13 cellular contexts compared by ENCODE assay signal in genomic region chr10:93703841-93704240, GRCh38. TPM values are rescaled to one million over a fixed set of nuclear protein-coding genes. Genes with fewer than 3 reads are reported as not detected.
DNase-seq lines count a peak whose midpoint lies in the region; ATAC-seq and TF ChIP-seq lines count a peak whose summit lies in the region.
"Had no signal": no experiment of that assay in that cellular context is flagged by ENCODE, and none has a peak within 500 bp of the region (broad histone marks: within the 10 kb centered on the region; RNA-seq: fewer than 3 reads in every experiment).

No MANE protein-coding gene starts in this region.

- H3K27ac Mint-ChIP-seq in glutamatergic neuron (ENCODE audit: unreplicated experiment): peak overlapping the region; percentile 65
- no peak overlapping the region for H3K27ac Mint-ChIP-seq in stimulated activated naive B cell treated with anti-CD40 and anti-IgM and Interleukin-4, amounts not matched to agents 10 μg/mL and 1 μg/mL and 100 μg/mL, for 72 hours
- H3K27ac Mint-ChIP-seq: activated T-helper 17 cell treated with anti-CD3 and anti-CD28 coated beads, Interleukin-2, amount 50 U/mL, for 72 hours had no signal

- no peak overlapping the region for H3K4me2 ChIP-seq in PC-9

- POLR2A ChIA-PET in PC-9 (lab: Charles Lee; ENCODE audit: unreplicated experiment): interaction anchor here (0.8 kb wide), 1 partner anchor 9 kb away, joined by 5 read pairs; no protein-coding TSS in a partner anchor

- peak overlapping the region; percentile 65 for H3K4me3 Mint-ChIP-seq in glutamatergic neuron (ENCODE audit: unreplicated experiment)
- H3K4me3 Mint-ChIP-seq in stimulated activated naive B cell treated with anti-CD40 and anti-IgM and Interleukin-4, amounts not matched to agents 10 μg/mL and 1 μg/mL and 100 μg/mL, for 72 hours: peak overlapping the region; percentile 5 to 39
- H3K4me3 Mint-ChIP-seq: activated T-helper 17 cell treated with anti-CD3 and anti-CD28 coated beads, Interleukin-2, amount 50 U/mL, for 72 hours had no signal

- CTCF ChIA-PET in PC-9 (lab: Charles Lee): no interaction called here

- ATAC-seq in heart left ventricle: no peak
- ATAC-seq in Right ventricle myocardium inferior: no peak
- ATAC-seq in stimulated activated naive B cell treated with anti-CD40 and anti-IgM and Interleukin-4, amounts not matched to agents 10 μg/mL and 1 μg/mL and 100 μg/mL, for 72 hours (replicated peaks): no peak
- ATAC-seq in HG02623 (IDR thresholded peaks at IDR 0.05; ENCODE audit: unreplicated experiment): no peak
- ATAC-seq in GM21390 (IDR thresholded peaks at IDR 0.05; ENCODE audit: unreplicated experiment): no peak
- ATAC-seq: activated T-helper 17 cell treated with anti-CD3 and anti-CD28 coated beads, Interleukin-2, amount 50 U/mL, for 72 hours had no signal

- H3K36me3 ChIP-seq in heart left ventricle (peaks cover 0 to 13% (median 8%) of the 10 kb centered on the region in 9 donors), PC-9 (ENCODE audit: low read depth) (0 out of 2 replicates have a peak, but pooled peaks cover 8% of the 10 kb centered on the region)

- 0 out of 2 replicates have a peak overlapping the region, but pooled peaks have one; percentile 52 for H2AFZ ChIP-seq in PC-9

- peaks cover 2% of the 10 kb centered on the region for H3K9me3 Mint-ChIP-seq in glutamatergic neuron (ENCODE audit: unreplicated experiment)
- H3K9me3 Mint-ChIP-seq in stimulated activated naive B cell treated with anti-CD40 and anti-IgM and Interleukin-4, amounts not matched to agents 10 μg/mL and 1 μg/mL and 100 μg/mL, for 72 hours: no peaks in the 10 kb centered on the region
- H3K9me3 Mint-ChIP-seq: activated T-helper 17 cell treated with anti-CD3 and anti-CD28 coated beads, Interleukin-2, amount 50 U/mL, for 72 hours had no signal

- H3K4me1 ChIP-seq in heart left ventricle (peaks cover 0 to 23% (median 9%) of the 10 kb centered on the region in 12 donors), PC-9 (replicated peaks; ENCODE audit: insufficient read depth) (0 out of 2 replicates have a peak, but pooled peaks cover 10% of the 10 kb centered on the region)

- peaks cover 5% of the 10 kb centered on the region for H3K4me1 Mint-ChIP-seq in glutamatergic neuron (ENCODE audit: low read depth, unreplicated experiment)
- H3K4me1 Mint-ChIP-seq in stimulated activated naive B cell treated with anti-CD40 and anti-IgM and Interleukin-4, amounts not matched to agents 10 μg/mL and 1 μg/mL and 100 μg/mL, for 72 hours: peaks cover 11 to 24% of the 10 kb centered on the region in 2 donors

- WGBS in heart left ventricle, 4 donors: 80 to 86% (median 81%) methylated on average over 1 of the region's 1 CpG

- no peaks in the 10 kb centered on the region for H3K36me3 Mint-ChIP-seq in glutamatergic neuron (ENCODE audit: unreplicated experiment)
- peaks cover 0 to 3% of the 10 kb centered on the region in 2 donors for H3K36me3 Mint-ChIP-seq in stimulated activated naive B cell treated with anti-CD40 and anti-IgM and Interleukin-4, amounts not matched to agents 10 μg/mL and 1 μg/mL and 100 μg/mL, for 72 hours

- peak overlapping the region in 7 of 12 donors; percentile 49 to 83 (median 68) for H3K4me3 ChIP-seq in heart left ventricle
- H3K4me3 ChIP-seq in PC-9: no peak overlapping the region

- no peak for TF ChIP-seq CTCF in heart left ventricle (IDR thresholded peaks at IDR 0.05)
- TF ChIP-seq CTCF in PC-9 (conservative IDR thresholded peaks at IDR 0.05): no peak
- no peak for TF ChIP-seq CTCF in glutamatergic neuron (IDR thresholded peaks at IDR 0.05; ENCODE audit: partially characterized antibody, unreplicated experiment)

- no peak for DNase-seq in heart left ventricle
- no peak for DNase-seq in Right ventricle myocardium inferior (ENCODE audit: missing footprints)
- no peak for DNase-seq in PC-9
- DNase-seq in glutamatergic neuron: no peak
- no peak for DNase-seq in stimulated activated naive B cell treated with anti-CD40 and anti-IgM and Interleukin-4, amounts not matched to agents 10 μg/mL and 1 μg/mL and 100 μg/mL, for 72 hours
- no peak for DNase-seq in CD1c-positive myeloid dendritic cell (ENCODE audit: extremely low spot score)
- DNase-seq: hippocampal formation, mesendoderm, NCI-H2171 had no signal

- BruUV-seq in PC-9 (replicated peaks; lab: Mats Ljungman, UMichigan): no TSS peak

- H3K9me3 ChIP-seq in heart left ventricle (no peaks in the 10 kb centered on the region), PC-9 (ENCODE audit: insufficient read depth, low read depth) (no peaks in the 10 kb centered on the region)

- H3K27ac ChIP-seq in heart left ventricle (no peak overlapping the region), PC-9 (no peak overlapping the region)

- no peaks in the 10 kb centered on the region for H3K9me2 ChIP-seq in PC-9 (ENCODE audit: insufficient read depth)

- intact Hi-C loops in heart left ventricle (cut with DNase I): loop anchor here in 6 of 10 donors (2.0 to 10.0 kb wide), 5 partner anchors 108 to 113 kb away; no protein-coding TSS in a partner anchor
- intact Hi-C loops in Right ventricle myocardium inferior (cut with DNase I): loop anchor here (2.0 kb wide), 1 partner anchor 111 kb away; no protein-coding TSS in a partner anchor
- intact Hi-C loops in PC-9 (cut with micrococcal nuclease; ENCODE audit: unreplicated experiment): loop anchor here (5.0 kb wide), 1 partner anchor 43 kb away; no protein-coding TSS in a partner anchor

- TF ChIP-seq POLR2A in heart left ventricle (IDR thresholded peaks at IDR 0.05): no peak

- H3K27me3 ChIP-seq in heart left ventricle (no peaks in the 10 kb centered on the region), PC-9 (ENCODE audit: insufficient read depth, low read depth) (no peaks in the 10 kb centered on the region)
- H3K27me3 ChIP-seq: cardiac muscle cell had no signal

- peaks cover 10% of the 10 kb centered on the region; the same call in 1 of the 2 replicates for H3K79me2 ChIP-seq in PC-9 (ENCODE audit: low read depth)

- H3K27me3 Mint-ChIP-seq in glutamatergic neuron (ENCODE audit: unreplicated experiment): no peaks in the 10 kb centered on the region
- no peaks in the 10 kb centered on the region for H3K27me3 Mint-ChIP-seq in stimulated activated naive B cell treated with anti-CD40 and anti-IgM and Interleukin-4, amounts not matched to agents 10 μg/mL and 1 μg/mL and 100 μg/mL, for 72 hours
- H3K27me3 Mint-ChIP-seq: activated T-helper 17 cell treated with anti-CD3 and anti-CD28 coated beads, Interleukin-2, amount 50 U/mL, for 72 hours had no signal

- no peaks in the 10 kb centered on the region for H4K20me1 ChIP-seq in PC-9 (ENCODE audit: insufficient read depth)

- peaks cover 6% of the 10 kb centered on the region; the same call in 1 of the 2 replicates for H3F3A ChIP-seq in PC-9 (ENCODE audit: insufficient read depth, low read depth)

RNA-seq across cellular contexts. Expression of gene FRA10AC1, which starts 1.4 kb away (rescaled TPM):
- total RNA-seq in heart left ventricle (10 to 100 TPM in 6 of 9 donors, 1 to 10 TPM in 3; 5.0 to 20.4 (median 12.2) TPM), Right ventricle myocardium inferior (16.8 TPM), PC-9 (2021) (5.4 and 10.4 TPM in 2 replicates), glutamatergic neuron (ENCODE audit: unreplicated experiment) (17.7 TPM)
- 10 to 100 TPM in 1 of 2 donors, 1 to 10 TPM in 1; 8.4 to 16.5 TPM for polyA plus RNA-seq in heart left ventricle

RNA-seq across cellular contexts. Expression of gene LGI1, which starts 53.9 kb away (rescaled TPM):
- total RNA-seq in heart left ventricle: under 1 TPM in 2 of 9 donors, not detected in 7; 0.52 to 0.57 TPM
- polyA plus RNA-seq in heart left ventricle: under 1 TPM in 1 of 2 donors, not detected in 1; 0.30 TPM
- total RNA-seq in Right ventricle myocardium inferior: not detected
- not detected in 2 replicates for total RNA-seq in PC-9 (2021)
- 174 TPM for total RNA-seq in glutamatergic neuron (ENCODE audit: unreplicated experiment)
- total RNA-seq: activated T-helper 17 cell treated with anti-CD3 and anti-CD28 coated beads, Interleukin-2, amount 50 U/mL, for 72 hours; cardiac muscle cell had no signal
- polyA plus RNA-seq: cardiac muscle cell had no signal

Comparison
In these comparisons a context has a peak if more than half of its experiments do, and no peak if none do; other contexts are left out.
1. RNA of gene LGI1, which starts 53.9 kb away (total RNA-seq): 174 TPM in glutamatergic neuron (single experiment); 0.52 to 0.57 TPM in heart left ventricle, not detected in Right ventricle myocardium inferior (single experiment) and not detected in PC-9; every median in the first group is over 100 times any median in the second.